ENCODE assay signal across 11 cellular contexts in genomic region chr17:77393867-77394539, GRCh38.
DNase-seq lines count a peak whose midpoint lies in the region; ATAC-seq and TF ChIP-seq lines count a peak whose summit lies in the region.
"Had no signal": no experiment of that assay in that cellular context is flagged by ENCODE, and none has a peak within 500 bp of the region (broad histone marks: within the 10 kb centered on the region; RNA-seq: fewer than 3 reads in every experiment).

No MANE protein-coding gene starts in this region.

- POLR2A ChIA-PET in activated naive CD8-positive, alpha-beta T cell treated with anti-CD3 and anti-CD28 coated beads, Interleukin-2, amount 10 ng/mL, durations not matched to agents 7 days and 5 days (lab: Charles Lee) = no interaction called here
- POLR2A ChIA-PET in naive thymus-derived CD8-positive, alpha-beta T cell (lab: Charles Lee) = interaction anchor here (1.2 to 67.2 kb wide), 4 partner anchors 12 to 39 kb away, joined by 6 to 5369 read pairs (median 76); no protein-coding TSS in a partner anchor

- DNase-seq in activated naive CD8-positive, alpha-beta T cell treated with anti-CD3 and anti-CD28 coated beads, Interleukin-2, amount 10 ng/mL, durations not matched to agents 7 days and 5 days = no peak
- no peak for DNase-seq in activated naive CD8-positive, alpha-beta T cell treated with anti-CD3 and anti-CD28 coated beads for 36 hours
- DNase-seq in dorsolateral prefrontal cortex (no peak), type B pancreatic cell (ENCODE audit: extremely low spot score, unreplicated experiment) (no peak), hippocampal formation (lab: John Stamatoyannopoulos, UW) (no peak), NCI-H187 (lab: John Stamatoyannopoulos, UW) (no peak), AML-193 (lab: John Stamatoyannopoulos, UW) (no peak)
- DNase-seq in naive thymus-derived CD8-positive, alpha-beta T cell = no peak
- DNase-seq: activated naive CD4-positive, alpha-beta T cell treated with anti-CD3 and anti-CD28 coated beads for 36 hours; Kasumi-1; stimulated activated CD4-positive, alpha-beta T cell treated with anti-CD3 and anti-CD28 coated beads, Interleukin-2, amount 100 ng/mL, for 48 hours had no signal

- peak overlapping the region in 37 of 59 donors; percentile 12 to 91 (median 46) for H3K27ac ChIP-seq in dorsolateral prefrontal cortex

- H3K27me3 Mint-ChIP-seq in activated naive CD8-positive, alpha-beta T cell treated with anti-CD3 and anti-CD28 coated beads, Interleukin-2, amount 10 ng/mL, durations not matched to agents 7 days and 5 days = no peaks in the 10 kb centered on the region
- no peaks in the 10 kb centered on the region for H3K27me3 Mint-ChIP-seq in activated naive CD8-positive, alpha-beta T cell treated with anti-CD3 and anti-CD28 coated beads for 36 hours
- H3K27me3 Mint-ChIP-seq in naive thymus-derived CD8-positive, alpha-beta T cell = no peaks in the 10 kb centered on the region
- H3K27me3 Mint-ChIP-seq in type B pancreatic cell = no peaks in the 10 kb centered on the region

- H3K36me3 Mint-ChIP-seq in activated naive CD8-positive, alpha-beta T cell treated with anti-CD3 and anti-CD28 coated beads, Interleukin-2, amount 10 ng/mL, durations not matched to agents 7 days and 5 days = peaks cover 16% of the 10 kb centered on the region
- H3K36me3 Mint-ChIP-seq in activated naive CD8-positive, alpha-beta T cell treated with anti-CD3 and anti-CD28 coated beads for 36 hours = peaks cover 2% of the 10 kb centered on the region
- H3K36me3 Mint-ChIP-seq in naive thymus-derived CD8-positive, alpha-beta T cell = no peaks in the 10 kb centered on the region
- no peaks in the 10 kb centered on the region for H3K36me3 Mint-ChIP-seq in type B pancreatic cell

- no peak overlapping the region for H3K4me3 ChIP-seq in dorsolateral prefrontal cortex

- no peak overlapping the region for H3K4me3 Mint-ChIP-seq in activated naive CD8-positive, alpha-beta T cell treated with anti-CD3 and anti-CD28 coated beads, Interleukin-2, amount 10 ng/mL, durations not matched to agents 7 days and 5 days
- H3K4me3 Mint-ChIP-seq in activated naive CD8-positive, alpha-beta T cell treated with anti-CD3 and anti-CD28 coated beads for 36 hours = no peak overlapping the region
- peak overlapping the region in 1 of 10 donors; percentile 45 for H3K4me3 Mint-ChIP-seq in naive thymus-derived CD8-positive, alpha-beta T cell
- no peak overlapping the region for H3K4me3 Mint-ChIP-seq in type B pancreatic cell
- H3K4me3 Mint-ChIP-seq: activated naive CD4-positive, alpha-beta T cell treated with anti-CD3 and anti-CD28 coated beads for 36 hours had no signal

- intact Hi-C loops in dorsolateral prefrontal cortex (cut with DNase I) = no loop called here

- peaks cover 67% of the 10 kb centered on the region for H3K4me1 Mint-ChIP-seq in activated naive CD8-positive, alpha-beta T cell treated with anti-CD3 and anti-CD28 coated beads, Interleukin-2, amount 10 ng/mL, durations not matched to agents 7 days and 5 days
- peaks cover 59% of the 10 kb centered on the region for H3K4me1 Mint-ChIP-seq in activated naive CD8-positive, alpha-beta T cell treated with anti-CD3 and anti-CD28 coated beads for 36 hours
- H3K4me1 Mint-ChIP-seq in naive thymus-derived CD8-positive, alpha-beta T cell = peaks cover 44 to 93% (median 83%) of the 10 kb centered on the region in 4 donors
- H3K4me1 Mint-ChIP-seq in type B pancreatic cell (ENCODE audit: unreplicated experiment) = peaks cover 54% of the 10 kb centered on the region

- TF ChIP-seq CTCF in dorsolateral prefrontal cortex (IDR thresholded peaks at IDR 0.05 in 54 of 56, conservative IDR thresholded peaks at IDR 0.05 in 2 of 56; ENCODE audit: low read depth in 1 of 56, partially characterized antibody in 56 of 56) = no peak
- TF ChIP-seq CTCF in type B pancreatic cell (conservative IDR thresholded peaks at IDR 0.05) = no peak

- ATAC-seq in activated naive CD8-positive, alpha-beta T cell treated with anti-CD3 and anti-CD28 coated beads, Interleukin-2, amount 10 ng/mL, durations not matched to agents 7 days and 5 days (ENCODE audit: low read depth) = no peak
- no peak for ATAC-seq in naive thymus-derived CD8-positive, alpha-beta T cell

- H3K9me3 Mint-ChIP-seq in activated naive CD8-positive, alpha-beta T cell treated with anti-CD3 and anti-CD28 coated beads, Interleukin-2, amount 10 ng/mL, durations not matched to agents 7 days and 5 days = no peaks in the 10 kb centered on the region
- no peaks in the 10 kb centered on the region for H3K9me3 Mint-ChIP-seq in activated naive CD8-positive, alpha-beta T cell treated with anti-CD3 and anti-CD28 coated beads for 36 hours
- no peaks in the 10 kb centered on the region for H3K9me3 Mint-ChIP-seq in naive thymus-derived CD8-positive, alpha-beta T cell
- H3K9me3 Mint-ChIP-seq in type B pancreatic cell = no peaks in the 10 kb centered on the region
- H3K9me3 Mint-ChIP-seq: activated naive CD4-positive, alpha-beta T cell treated with anti-CD3 and anti-CD28 coated beads for 36 hours had no signal

- peak overlapping the region; percentile 30 for H3K27ac Mint-ChIP-seq in activated naive CD8-positive, alpha-beta T cell treated with anti-CD3 and anti-CD28 coated beads, Interleukin-2, amount 10 ng/mL, durations not matched to agents 7 days and 5 days
- H3K27ac Mint-ChIP-seq in activated naive CD8-positive, alpha-beta T cell treated with anti-CD3 and anti-CD28 coated beads for 36 hours = no peak overlapping the region
- peak overlapping the region in 9 of 10 donors; percentile 29 to 89 (median 66) for H3K27ac Mint-ChIP-seq in naive thymus-derived CD8-positive, alpha-beta T cell
- H3K27ac Mint-ChIP-seq in type B pancreatic cell = peak overlapping the region; percentile 80
- H3K27ac Mint-ChIP-seq: activated naive CD4-positive, alpha-beta T cell treated with anti-CD3 and anti-CD28 coated beads for 36 hours had no signal

- no peaks in the 10 kb centered on the region for H3K27me3 ChIP-seq in dorsolateral prefrontal cortex
